In genomic region chr2:118014492-118014824, GRCh38 we compare ENCODE assay signal across 8 cellular contexts. TPM values are rescaled to one million over a fixed set of nuclear protein-coding genes. Genes with fewer than 3 reads are reported as not detected.
DNase-seq lines count a peak whose midpoint lies in the region; ATAC-seq and TF ChIP-seq lines count a peak whose summit lies in the region.

No MANE protein-coding gene starts in this region.

- no peaks in the 10 kb centered on the region for H3F3A ChIP-seq in Loucy (ENCODE audit: low read depth)

- peak overlapping the region; percentile 100 for H2AFZ ChIP-seq in Loucy (ENCODE audit: low read length)

- H3K9ac ChIP-seq in Loucy (ENCODE audit: low read depth, low read length, poor library complexity, severe bottlenecking) (peak overlapping the region; percentile 94), colonic mucosa (ENCODE audit: low read depth in 2 of 2, low read length in 2 of 2) (peak overlapping the region in 1 of 2 donors; percentile 77)

- H3K27ac ChIP-seq in CD4-positive, CD25-positive, alpha-beta regulatory T cell (ENCODE audit: insufficient read depth, low read length, poor library complexity, severe bottlenecking): peak overlapping the region; percentile 53
- H3K27ac ChIP-seq in colonic mucosa: peak overlapping the region; percentile 88

- H3K27me3 Mint-ChIP-seq in CD4-positive, CD25-positive, alpha-beta regulatory T cell: peaks cover 20% of the 10 kb centered on the region
- peaks cover 6 to 34% (median 27%) of the 10 kb centered on the region in 3 donors for H3K27me3 Mint-ChIP-seq in naive B cell

- intact Hi-C loops in colonic mucosa (cut with DNase I): no loop called here

- peaks cover 44% of the 10 kb centered on the region for H3K79me2 ChIP-seq in Loucy (ENCODE audit: insufficient read depth, low read length)

- H3K36me3 Mint-ChIP-seq in CD4-positive, CD25-positive, alpha-beta regulatory T cell: no peaks in the 10 kb centered on the region
- H3K36me3 Mint-ChIP-seq in naive B cell: no peaks in the 10 kb centered on the region

- H3K36me3 ChIP-seq in CD4-positive, CD25-positive, alpha-beta regulatory T cell (ENCODE audit: control insufficient read depth, insufficient read depth, low read length): no peaks in the 10 kb centered on the region
- no peaks in the 10 kb centered on the region for H3K36me3 ChIP-seq in Loucy (ENCODE audit: insufficient read depth, low read length)
- no peaks in the 10 kb centered on the region for H3K36me3 ChIP-seq in colonic mucosa

- peak in 1 of 3 donors; percentile 22 for DNase-seq in CD4-positive, CD25-positive, alpha-beta regulatory T cell
- DNase-seq in colonic mucosa (no peak), naive B cell (no peak), SKM-1 treated with dmso at 0.1 percent for 144 hours (lab: John Stamatoyannopoulos, UW; ENCODE audit: unreplicated experiment) (no peak), NOMO-1 treated with DMSO at 0.1 percent for 48 hours (lab: John Stamatoyannopoulos, UW; ENCODE audit: unreplicated experiment) (no peak), amniotic stem cell (lab: John Stamatoyannopoulos, UW) (no peak)

- H3K4me1 ChIP-seq in CD4-positive, CD25-positive, alpha-beta regulatory T cell (ENCODE audit: control insufficient read depth, insufficient read depth, low read length, poor library complexity, severe bottlenecking): peaks cover 29% of the 10 kb centered on the region
- peaks cover 34% of the 10 kb centered on the region for H3K4me1 ChIP-seq in Loucy (ENCODE audit: insufficient read depth, low read length, poor library complexity, severe bottlenecking)
- H3K4me1 ChIP-seq in colonic mucosa: peaks cover 7% of the 10 kb centered on the region

- no peaks in the 10 kb centered on the region for H3K9me2 ChIP-seq in Loucy (replicated peaks; ENCODE audit: low read depth, low read length)

- H3K4me1 Mint-ChIP-seq in CD4-positive, CD25-positive, alpha-beta regulatory T cell: peaks cover 18 to 50% (median 42%) of the 10 kb centered on the region in 4 donors
- H3K4me1 Mint-ChIP-seq in naive B cell: peaks cover 20 to 41% (median 36%) of the 10 kb centered on the region in 3 donors

- H4K20me1 ChIP-seq in Loucy (ENCODE audit: insufficient read depth, low read length, poor library complexity, severe bottlenecking): peaks cover 44% of the 10 kb centered on the region

- peak overlapping the region; percentile 99 for H3K4me2 ChIP-seq in Loucy (ENCODE audit: low read depth, low read length, poor library complexity, severe bottlenecking)

- peak overlapping the region; percentile 92 to 99 (median 94) for H3K4me3 Mint-ChIP-seq in CD4-positive, CD25-positive, alpha-beta regulatory T cell
- peak overlapping the region; percentile 84 to 98 (median 95) for H3K4me3 Mint-ChIP-seq in naive B cell

- H3K4me3 ChIP-seq in CD4-positive, CD25-positive, alpha-beta regulatory T cell (ENCODE audit: low read depth, low read length): peak overlapping the region; percentile 85
- peak overlapping the region; percentile 99 for H3K4me3 ChIP-seq in Loucy (ENCODE audit: low read length, poor library complexity, severe bottlenecking)
- H3K4me3 ChIP-seq in colonic mucosa: peak overlapping the region; percentile 90

- peaks cover 8% of the 10 kb centered on the region for H3K27me3 ChIP-seq in CD4-positive, CD25-positive, alpha-beta regulatory T cell (ENCODE audit: control insufficient read depth, insufficient read depth, low read length)
- H3K27me3 ChIP-seq in Loucy (ENCODE audit: insufficient read depth, low read length, poor library complexity, severe bottlenecking) (peaks cover 7% of the 10 kb centered on the region), colonic mucosa (no peaks in the 10 kb centered on the region)

- no peaks in the 10 kb centered on the region for H3K9me3 ChIP-seq in CD4-positive, CD25-positive, alpha-beta regulatory T cell (ENCODE audit: control insufficient read depth in 2 of 2, low read length in 2 of 2)
- H3K9me3 ChIP-seq in Loucy (ENCODE audit: insufficient read depth, low read depth, low read length) (no peaks in the 10 kb centered on the region), colonic mucosa (no peaks in the 10 kb centered on the region)

- no peak for ATAC-seq in CD4-positive, CD25-positive, alpha-beta regulatory T cell (ENCODE audit: low read depth in 2 of 2)
- no peak for ATAC-seq in naive B cell (ENCODE audit: low read depth in 2 of 2)
- no peak for ATAC-seq in GM18511 (IDR thresholded peaks at IDR 0.05; ENCODE audit: unreplicated experiment)

- peak overlapping the region in 2 of 3 donors; percentile 91 to 93 for H3K27ac Mint-ChIP-seq in CD4-positive, CD25-positive, alpha-beta regulatory T cell
- H3K27ac Mint-ChIP-seq in naive B cell: peak overlapping the region; percentile 64 to 96 (median 91)

- TF ChIP-seq CTCF in Loucy (conservative IDR thresholded peaks at IDR 0.05; ENCODE audit: low read length): no peak
- TF ChIP-seq CTCF in colonic mucosa (IDR thresholded peaks at IDR 0.05): no peak

- peaks cover 0 to 1% (median 0%) of the 10 kb centered on the region in 7 donors for H3K9me3 Mint-ChIP-seq in CD4-positive, CD25-positive, alpha-beta regulatory T cell
- no peaks in the 10 kb centered on the region for H3K9me3 Mint-ChIP-seq in naive B cell

RNA-seq across cellular contexts. Expression of gene CCDC93, which starts 0.6 kb away (rescaled TPM):
- total RNA-seq in CD4-positive, CD25-positive, alpha-beta regulatory T cell: 58.9 TPM
- 1 to 10 TPM; 4.6 to 7.9 (median 6.1) TPM for polyA plus RNA-seq in CD4-positive, CD25-positive, alpha-beta regulatory T cell
- total RNA-seq in colonic mucosa: 10 to 100 TPM; 33.5 to 37.8 TPM
- polyA plus RNA-seq in naive B cell (ENCODE audit: low read depth in 6 of 6): 10 to 100 TPM in 3 of 6 donors, 1 to 10 TPM in 3; 5.1 to 11.6 (median 9.5) TPM
